26 cellular contexts compared by ENCODE assay signal in genomic region chr3:99242271-99242670, GRCh38.
DNase-seq lines count a peak whose midpoint lies in the region; ATAC-seq and TF ChIP-seq lines count a peak whose summit lies in the region.
"Had no signal": no experiment of that assay in that cellular context is flagged by ENCODE, and none has a peak within 500 bp of the region (broad histone marks: within the 10 kb centered on the region; RNA-seq: fewer than 3 reads in every experiment).

No MANE protein-coding gene starts in this region.

- no peak overlapping the region for H2BK12ac ChIP-seq in trophoblast cell (ENCODE audit: low read length)

- H3K9me3 ChIP-seq in IMR-90 (ENCODE audit: control insufficient read depth, insufficient read depth, low read length) (no peaks in the 10 kb centered on the region), trophoblast cell (ENCODE audit: insufficient read depth, low read depth, low read length) (no peaks in the 10 kb centered on the region)
- H3K9me3 ChIP-seq: ovary, stomach had no signal

- no peaks in the 10 kb centered on the region for H4K20me1 ChIP-seq in IMR-90 (ENCODE audit: insufficient read depth, low read length)

- no peak overlapping the region for H3K9ac ChIP-seq in IMR-90 (ENCODE audit: low read depth, low read length)
- H3K9ac ChIP-seq in trophoblast cell (ENCODE audit: low read length) = no peak overlapping the region

- DNase-seq in AG10803 (ENCODE audit: low read depth) (peak; percentile 79), IMR-90 (peak; percentile 80), epithelial cell of esophagus (ENCODE audit: low read depth) (peak; percentile 71), trophoblast cell (peak; percentile 42 to 77), NCI-H2227 treated with DMSO at 0.1 percent for 48 hours (lab: John Stamatoyannopoulos, UW) (no peak), DMS 273 treated with DMSO at 0.1 percent for 48 hours (lab: John Stamatoyannopoulos, UW) (no peak)
- DNase-seq: activated CD4-positive, alpha-beta T cell treated with anti-CD3 and anti-CD28 coated beads for 48 hours; activated naive CD4-positive, alpha-beta T cell treated with anti-CD3 and anti-CD28 coated beads, Interleukin-2, amount 50 U/mL, for 16 hours; CD4-positive, alpha-beta T cell; cortex of kidney; GDM1; H9; heart right ventricle; naive thymus-derived CD8-positive, alpha-beta T cell; NCI-H1105 treated with DMSO at 0.1 percent for 48 hours; NCI-H2081; NCI-H446; OCI-M1; ovary; right cardiac atrium; SHP77; stimulated activated CD4-positive, alpha-beta T cell treated with anti-CD3 and anti-CD28 coated beads, Interleukin-15, amount 100 ng/mL, for 24 hours; stomach had no signal

- H3K18ac ChIP-seq in IMR-90 (ENCODE audit: low read depth, low read length) (peak overlapping the region; percentile 96; the same call in 1 of the 2 replicates), trophoblast cell (ENCODE audit: low read length) (no peak overlapping the region)

- H4K91ac ChIP-seq in IMR-90 (ENCODE audit: insufficient read depth, low read depth, low read length) (no peak overlapping the region), trophoblast cell (ENCODE audit: low read depth, low read length) (no peak overlapping the region)

- H3K56ac ChIP-seq in IMR-90 (ENCODE audit: extremely low read depth, insufficient read depth, low read length) = no peak overlapping the region

- H2BK120ac ChIP-seq in IMR-90 (ENCODE audit: low read depth, low read length) (peak overlapping the region; percentile 83), trophoblast cell (ENCODE audit: insufficient read depth, low read length, poor library complexity) (no peak overlapping the region)

- H3K23ac ChIP-seq in IMR-90 (ENCODE audit: low read depth, low read length) = no peak overlapping the region
- H3K23ac ChIP-seq in trophoblast cell (ENCODE audit: low read length) = no peak overlapping the region

- H3K14ac ChIP-seq in IMR-90 (replicated peaks; ENCODE audit: low read depth, low read length) (peak overlapping the region; percentile 52; the same call in 1 of the 2 replicates), trophoblast cell (ENCODE audit: low read length) (no peak overlapping the region)

- BruUV-seq in IMR-90 (replicated peaks; lab: Mats Ljungman, UMichigan) = no TSS peak

- H3K27ac ChIP-seq in IMR-90 (ENCODE audit: insufficient read depth, low read length) (no peak overlapping the region), trophoblast cell (ENCODE audit: low read depth, low read length) (no peak overlapping the region)
- H3K27ac ChIP-seq: heart right ventricle, ovary, stomach had no signal

- dilution Hi-C loops in IMR-90 (cut with HindIII; ENCODE audit: low sequenced_read_pairs, unreplicated experiment) = no loop called here

- no peak for TF ChIP-seq RAD21 in IMR-90 (IDR thresholded peaks at IDR 0.05; ENCODE audit: low read length)

- H3K4ac ChIP-seq in IMR-90 (ENCODE audit: low read depth, low read length) (peak overlapping the region; percentile 63; the same call in 1 of the 2 replicates), trophoblast cell (ENCODE audit: low read depth, low read length) (no peak overlapping the region)

- peak; percentile 80 for ATAC-seq in IMR-90 (ENCODE audit: low read depth)
- ATAC-seq in HG03280 (IDR thresholded peaks at IDR 0.05; ENCODE audit: unreplicated experiment) = no peak
- no peak for ATAC-seq in HG02763 (IDR thresholded peaks at IDR 0.05; ENCODE audit: unreplicated experiment)
- ATAC-seq: heart right ventricle; HepG2; naive thymus-derived CD8-positive, alpha-beta T cell; right cardiac atrium had no signal

- H2BK15ac ChIP-seq in IMR-90 (ENCODE audit: low read depth, low read length) = peak overlapping the region; percentile 77; the same call in 1 of the 3 replicates

- H3K36me3 ChIP-seq in IMR-90 (ENCODE audit: control insufficient read depth, insufficient read depth, low read length) (no peaks in the 10 kb centered on the region), trophoblast cell (ENCODE audit: control insufficient read depth in 1 of 2, insufficient read depth in 2 of 2, low read length in 2 of 2) (no peaks in the 10 kb centered on the region)
- H3K36me3 ChIP-seq: heart right ventricle, ovary, stomach had no signal

- H2BK5ac ChIP-seq in IMR-90 (ENCODE audit: low read depth, low read length, poor library complexity, severe bottlenecking) (peak overlapping the region; percentile 90), trophoblast cell (ENCODE audit: low read depth, low read length, poor library complexity) (no peak overlapping the region)

- TF ChIP-seq POLR2A in IMR-90 (IDR thresholded peaks at IDR 0.05; ENCODE audit: low read depth, low read length) = no peak

- H2AK9ac ChIP-seq in IMR-90 (replicated peaks; ENCODE audit: low read depth, low read length, poor library complexity) = no peak overlapping the region

- H3K4me1 ChIP-seq in IMR-90 (ENCODE audit: control insufficient read depth, insufficient read depth, low read length) (peaks cover 3% of the 10 kb centered on the region; the same call in 1 of the 2 replicates), trophoblast cell (ENCODE audit: control insufficient read depth in 1 of 2, insufficient read depth in 2 of 2, low read length in 2 of 2) (no peaks in the 10 kb centered on the region)
- H3K4me1 ChIP-seq: stomach had no signal

- H4K5ac ChIP-seq in IMR-90 (ENCODE audit: low read depth, low read length) = peak overlapping the region; percentile 93; the same call in 1 of the 2 replicates

- no peak for TF ChIP-seq CTCF in AG10803 (conservative IDR thresholded peaks at IDR 0.05; ENCODE audit: low read length)
- no peak for TF ChIP-seq CTCF in IMR-90 (conservative IDR thresholded peaks at IDR 0.05; ENCODE audit: low read depth, low read length)
- no peak for TF ChIP-seq CTCF in epithelial cell of esophagus (IDR thresholded peaks at IDR 0.05; ENCODE audit: insufficient read depth, low read depth, low read length, missing control alignments)

- CTCF ChIA-PET in IMR-90 (lab: Yijun Ruan, JAX) = no interaction called here

- H3K79me1 ChIP-seq in IMR-90 (ENCODE audit: low read depth in 1 of 2, low read length in 2 of 2) (no peaks in the 10 kb centered on the region), trophoblast cell (ENCODE audit: low read length) (no peaks in the 10 kb centered on the region)

- H3K9me1 ChIP-seq in IMR-90 (ENCODE audit: insufficient read depth, low read length) = no peaks in the 10 kb centered on the region; the same call in 1 of the 2 replicates

- H3K79me2 ChIP-seq in trophoblast cell (ENCODE audit: control insufficient read depth, insufficient read depth, low read length, poor library complexity) = peaks cover 2% of the 10 kb centered on the region

- H2BK20ac ChIP-seq in IMR-90 (ENCODE audit: low read depth, low read length) = peak overlapping the region; percentile 78; the same call in 1 of the 2 replicates

- H2AFZ ChIP-seq in IMR-90 (replicated peaks; ENCODE audit: low read length, poor library complexity) = peak overlapping the region; percentile 34
- no peak overlapping the region for H2AFZ ChIP-seq in trophoblast cell (ENCODE audit: insufficient read depth, low read length, poor library complexity)

- WGBS in IMR-90 (ENCODE audit: extremely low coverage in 2 of 2, insufficient read length in 1 of 2), 2 experiments = no CpG with 5 or more reads among the region's 2 CpGs
- no CpG with 5 or more reads among the region's 2 CpGs for WGBS in trophoblast cell (ENCODE audit: extremely low coverage, insufficient coverage, insufficient read length)

- H3K4me3 ChIP-seq in AG10803 (ENCODE audit: low read length) (no peak overlapping the region), IMR-90 (ENCODE audit: insufficient read depth, low read depth, low read length) (no peak overlapping the region), epithelial cell of esophagus (ENCODE audit: low read length) (no peak overlapping the region), trophoblast cell (ENCODE audit: low read depth, low read length) (no peak overlapping the region)
- H3K4me3 ChIP-seq: heart right ventricle, ovary, stomach had no signal

- in situ Hi-C loops in IMR-90 (cut with MboI; ENCODE audit: low sequenced_read_pairs) = no loop called here

- POLR2A ChIA-PET in IMR-90 (lab: Charles Lee; ENCODE audit: unreplicated experiment) = no interaction called here

- peak overlapping the region; percentile 66; the same call in 1 of the 2 replicates for H3K4me2 ChIP-seq in IMR-90 (ENCODE audit: low read depth, low read length)
- H3K4me2 ChIP-seq in trophoblast cell (ENCODE audit: low read length) = no peak overlapping the region

- peak overlapping the region in 1 of 2 experiments; percentile 72; a peak in 2 of 4 replicates for H4K8ac ChIP-seq in IMR-90 (ENCODE audit: low read depth in 2 of 2, low read length in 2 of 2)
- H4K8ac ChIP-seq in trophoblast cell (ENCODE audit: low read depth, low read length) = no peak overlapping the region

- no peak overlapping the region for H2AK5ac ChIP-seq in IMR-90 (ENCODE audit: low read depth, low read length)
- no peak overlapping the region for H2AK5ac ChIP-seq in trophoblast cell (ENCODE audit: low read length)

- intact Hi-C loops in IMR-90 (cut with micrococcal nuclease) = no loop called here

- H3K27me3 ChIP-seq in IMR-90 (ENCODE audit: control insufficient read depth, insufficient read depth, low read length) (no peaks in the 10 kb centered on the region), trophoblast cell (ENCODE audit: insufficient read depth, low read length) (no peaks in the 10 kb centered on the region)
- H3K27me3 ChIP-seq: heart right ventricle, ovary, stomach had no signal

- no peak overlapping the region for H4K12ac ChIP-seq in trophoblast cell (ENCODE audit: low read depth, low read length)

TF ChIP-seq in IMR-90, 13 proteins besides CTCF, POLR2A, EP300 and RAD21:
- TF ChIP-seq MAFK (IDR thresholded peaks at IDR 0.05; ENCODE audit: low read depth, low read length) (no peak), CHD1 (IDR thresholded peaks at IDR 0.05; ENCODE audit: low read depth, low read length) (no peak), MAZ (IDR thresholded peaks at IDR 0.05; ENCODE audit: borderline replicate concordance, low read depth, low read length) (no peak), ELK1 (IDR thresholded peaks at IDR 0.05; ENCODE audit: borderline replicate concordance, low read depth, low read length) (no peak), MXI1 (IDR thresholded peaks at IDR 0.05; ENCODE audit: borderline replicate concordance, low read depth, low read length) (no peak), FOS (IDR thresholded peaks at IDR 0.05; ENCODE audit: low read depth, low read length) (no peak), SMC3 (IDR thresholded peaks at IDR 0.05; ENCODE audit: low read depth, low read length) (no peak), BHLHE40 (IDR thresholded peaks at IDR 0.05; ENCODE audit: low read depth, low read length) (no peak)

Comparison
In these comparisons a context has a peak if more than half of its experiments do, and no peak if none do; other contexts are left out.
1. DNase-seq: peak in AG10803 (single experiment), IMR-90 (single experiment), epithelial cell of esophagus (single experiment) and trophoblast cell (2 of 2); none in NCI-H2227 treated with DMSO at 0.1 percent for 48 hours (single experiment) and DMS 273 treated with DMSO at 0.1 percent for 48 hours (single experiment).